Comparison of ENCODE assay signal across 8 cellular contexts in genomic region chr16:56606071-56606687, GRCh38. TPM values are rescaled to one million over a fixed set of nuclear protein-coding genes. Genes with fewer than 3 reads are reported as not detected.
DNase-seq lines count a peak whose midpoint lies in the region; ATAC-seq and TF ChIP-seq lines count a peak whose summit lies in the region.

No MANE protein-coding gene starts in this region.

- DNase-seq in ACHN (peak; percentile 78), NCI-H2196 treated with DMSO at 0.1 percent for 48 hours (lab: John Stamatoyannopoulos, UW; ENCODE audit: unreplicated experiment) (peak; percentile 25), dedifferentiated amniotic fluid mesenchymal stem cell (ENCODE audit: extremely low spot score) (peak; percentile 73), natural killer cell (no peak), activated gamma-delta T cell (lab: John Stamatoyannopoulos, UW) (no peak)
- DNase-seq in activated T-cell treated with anti-CD3 and anti-CD28 coated beads, Interleukin-2, amount 50 U/mL, for 1 hour, result no peak

- in situ Hi-C loops in ACHN (cut with HindIII; ENCODE audit: low pct_ligation_motif_present, low pct_unique_long_range_greater_than_20kb, low sequenced_read_pairs), result no loop called here

- H3K9me3 Mint-ChIP-seq in natural killer cell, result no peaks in the 10 kb centered on the region

- H3K4me1 Mint-ChIP-seq in natural killer cell, result peaks cover 46 to 48% of the 10 kb centered on the region in 2 donors

- ATAC-seq in natural killer cell (no peak), HG03469 (IDR thresholded peaks at IDR 0.05; ENCODE audit: unreplicated experiment) (no peak), GM18868 (IDR thresholded peaks at IDR 0.05; ENCODE audit: unreplicated experiment) (no peak)

- peak overlapping the region; percentile 59 for H3K4me3 Mint-ChIP-seq in natural killer cell

- no peaks in the 10 kb centered on the region for H3K36me3 Mint-ChIP-seq in natural killer cell

- TF ChIP-seq CTCF in natural killer cell (IDR thresholded peaks at IDR 0.05), result no peak

- intact Hi-C loops in natural killer cell (cut with micrococcal nuclease), result no loop called here

- peak overlapping the region; percentile 89 to 96 for H3K27ac Mint-ChIP-seq in natural killer cell

- peaks cover 2 to 7% of the 10 kb centered on the region in 2 donors for H3K27me3 Mint-ChIP-seq in natural killer cell (ENCODE audit: low read depth in 2 of 2)

RNA-seq across cellular contexts. Expression of gene MT2A, which starts 2.2 kb away (rescaled TPM):
- 10 to 100 TPM; 33.0 to 81.5 (median 70.6) TPM for total RNA-seq in natural killer cell

RNA-seq across cellular contexts. Expression of gene MT3, which starts 16.9 kb away (rescaled TPM):
- total RNA-seq in natural killer cell, result not detected

RNA-seq across cellular contexts. Expression of gene MT1E, which starts 19.4 kb away (rescaled TPM):
- total RNA-seq in natural killer cell, result 1 to 10 TPM in 1 of 3 donors, under 1 TPM in 1, not detected in 1; 0.40 to 3.2 TPM

RNA-seq across cellular contexts. Expression of gene MT1M, which starts 26.3 kb away (rescaled TPM):
- not detected for total RNA-seq in natural killer cell

RNA-seq across cellular contexts. Expression of gene MT1A, which starts 32.3 kb away (rescaled TPM):
- not detected for total RNA-seq in natural killer cell

Comparison
In these comparisons a context has a peak if more than half of its experiments do, and no peak if none do; other contexts are left out.
1. DNase-seq: peak in ACHN (single experiment), NCI-H2196 treated with DMSO at 0.1 percent for 48 hours (single experiment) and dedifferentiated amniotic fluid mesenchymal stem cell (single experiment); none in natural killer cell (single experiment), activated gamma-delta T cell (single experiment) and activated T-cell treated with anti-CD3 and anti-CD28 coated beads, Interleukin-2, amount 50 U/mL, for 1 hour (single experiment).